Comparison of ENCODE assay signal across 13 cellular contexts in genomic region chr9:130327781-130328348, GRCh38.
DNase-seq lines count a peak whose midpoint lies in the region; ATAC-seq, FAIRE-seq and TF ChIP-seq lines count a peak whose summit lies in the region.
"Had no signal": no experiment of that assay in that cellular context is flagged by ENCODE, and none has a peak within 500 bp of the region (broad histone marks: within the 10 kb centered on the region; RNA-seq: fewer than 3 reads in every experiment).

No MANE protein-coding gene starts in this region.

- POLR2A ChIA-PET in K562 (lab: Yijun Ruan, JAX): no interaction called here

- no peak overlapping the region for H3K4me2 ChIP-seq in K562 (ENCODE audit: insufficient read depth, low read length)

- H3K36me3 ChIP-seq in K562 (ENCODE audit: control insufficient read depth, insufficient read depth, low read length) (no peaks in the 10 kb centered on the region), brain microvascular endothelial cell (replicated peaks) (no peaks in the 10 kb centered on the region)

- no peaks in the 10 kb centered on the region for H3K79me2 ChIP-seq in K562 (ENCODE audit: control insufficient read depth, insufficient read depth, low read length)

- H3K4me3 ChIP-seq in K562 (no peak overlapping the region), right cardiac atrium (ENCODE audit: low read length) (no peak overlapping the region), skeletal muscle cell (ENCODE audit: low read depth, low read length) (no peak overlapping the region), brain microvascular endothelial cell (ENCODE audit: low read depth, low read length) (no peak overlapping the region)
- H3K4me3 ChIP-seq: SK-N-MC had no signal

- 6% methylated on average over 16 of the region's 19 CpGs for WGBS in K562 (ENCODE audit: insufficient coverage, low coverage, missing lambda C conversion rate)
- WGBS in right cardiac atrium: 48% methylated on average over 19 of the region's 19 CpGs

- no peaks in the 10 kb centered on the region for H3K9me1 ChIP-seq in K562 (ENCODE audit: control insufficient read depth, insufficient read depth, low read length)

- BruUV-seq in K562 (replicated peaks; lab: Mats Ljungman, UMichigan): no TSS peak

- ATAC-seq in K562: peak; percentile 24; the same call in 2 of the 3 replicates
- ATAC-seq in right cardiac atrium: peak in 1 of 2 donors; percentile 12
- no peak for ATAC-seq in HG03432 (IDR thresholded peaks at IDR 0.05; ENCODE audit: unreplicated experiment)
- ATAC-seq: activated CD4-positive, alpha-beta T cell treated with anti-CD3 and anti-CD28 coated beads for 36 hours; effector memory CD8-positive, alpha-beta T cell had no signal

- H4K20me1 ChIP-seq in K562 (replicated peaks; ENCODE audit: control insufficient read depth, insufficient read depth, low read length): peaks cover 5% of the 10 kb centered on the region

- TF ChIP-seq CTCF in K562 (IDR thresholded peaks at IDR 0.05 in 2 of 3, conservative IDR thresholded peaks at IDR 0.05 in 1 of 3; ENCODE audit: insufficient read depth in 2 of 3, low read depth in 1 of 3, low read length in 3 of 3): no peak
- no peak for TF ChIP-seq CTCF in brain microvascular endothelial cell (IDR thresholded peaks at IDR 0.05; ENCODE audit: low read depth, low read length, missing control alignments)
- no peak for TF ChIP-seq CTCF in D721Med (IDR thresholded peaks at IDR 0.05; ENCODE audit: insufficient read depth, missing control alignments)

- CTCF ChIA-PET in K562 (lab: Yijun Ruan, JAX; ENCODE audit: low intra/inter-chr PET ratio): no interaction called here

- H3K27ac ChIP-seq in K562 (ENCODE audit: extremely low read depth, low read depth, low read length): no peak overlapping the region
- peak overlapping the region; percentile 5 for H3K27ac ChIP-seq in right cardiac atrium (ENCODE audit: low read length)
- no peak overlapping the region for H3K27ac ChIP-seq in brain microvascular endothelial cell
- H3K27ac ChIP-seq: SK-N-MC had no signal

- H3K9me3 ChIP-seq in K562 (replicated peaks; ENCODE audit: control insufficient read depth, insufficient read depth, low read depth, low read length) (no peaks in the 10 kb centered on the region), right cardiac atrium (ENCODE audit: control insufficient read depth, low read length) (no peaks in the 10 kb centered on the region)

- intact Hi-C loops in K562 (cut with micrococcal nuclease) (no loop called here), right cardiac atrium (cut with DNase I) (no loop called here)

- peaks cover 43 to 91% of the 10 kb centered on the region in 2 experiments for H3K27me3 ChIP-seq in K562 (ENCODE audit: control insufficient read depth in 2 of 2, insufficient read depth in 2 of 2, low read length in 2 of 2)
- H3K27me3 ChIP-seq in right cardiac atrium (ENCODE audit: control insufficient read depth, insufficient read depth): no peaks in the 10 kb centered on the region
- peaks cover 50% of the 10 kb centered on the region for H3K27me3 ChIP-seq in brain microvascular endothelial cell (replicated peaks)

- in situ Hi-C loops in K562 (cut with MboI): loop anchor here (25.0 kb wide), 1 partner anchor 666 kb away; the partner anchor contains the start of gene PRRX2
- in situ Hi-C loops in brain microvascular endothelial cell (cut with HindIII; ENCODE audit: low pct_ligation_motif_present, low sequenced_read_pairs): no loop called here

- no peak for TF ChIP-seq POLR2A in K562 (conservative IDR thresholded peaks at IDR 0.05)

- no peak for TF ChIP-seq RAD21 in K562 (CRISPR knock-in tag; conservative IDR thresholded peaks at IDR 0.05 in 1 of 2, IDR thresholded peaks at IDR 0.05 in 1 of 2)

- no peak overlapping the region for H3K9ac ChIP-seq in K562 (ENCODE audit: insufficient read depth in 1 of 2, low read depth in 2 of 2, low read length in 2 of 2)

- TF ChIP-seq EP300 in K562 (IDR thresholded peaks at IDR 0.05; ENCODE audit: low read length): no peak

- no peak for FAIRE-seq in K562 (lab: Jason Lieb, UNC)
- FAIRE-seq in D721Med (lab: Jason Lieb, UNC): no peak
- FAIRE-seq: HTR-8/SVneo had no signal

- peaks cover 0 to 21% of the 10 kb centered on the region in 2 experiments; a peak in 2 of 5 replicates for H3K4me1 ChIP-seq in K562 (replicated peaks in 1 of 2; ENCODE audit: control insufficient read depth in 2 of 2, insufficient read depth in 2 of 2, low read length in 2 of 2)
- peaks cover 2% of the 10 kb centered on the region for H3K4me1 ChIP-seq in right cardiac atrium (ENCODE audit: control insufficient read depth, insufficient read depth, low read length)

- DNase-seq in HCEC 1CT: peak; percentile 43
- no peak for DNase-seq in K562 (ENCODE audit: extremely low read depth in 1 of 4, low spot score in 3 of 4)
- DNase-seq in right cardiac atrium: peak; percentile 30 to 71 (median 49)
- peak; percentile 60 for DNase-seq in skeletal muscle cell (ENCODE audit: low read depth)
- DNase-seq in brain microvascular endothelial cell: no peak
- DNase-seq in D721Med (ENCODE audit: insufficient read length, low spot score): no peak
- no peak for DNase-seq in activated CD4-positive, alpha-beta T cell treated with anti-CD3 and anti-CD28 coated beads, Interleukin-2, amount 50 U/mL, for 4 hours
- DNase-seq: effector memory CD8-positive, alpha-beta T cell; NCI-H2029 treated with DMSO at 0.1 percent for 48 hours had no signal

- no peak overlapping the region for H2AFZ ChIP-seq in K562 (ENCODE audit: low read depth, low read length)

TF ChIP-seq in K562, 482 proteins besides CTCF, POLR2A, EP300 and RAD21:
- no peak for TF ChIP-seq CGGBP1 (CRISPR knock-in tag; IDR thresholded peaks at IDR 0.05)
- TF ChIP-seq ELK1 (CRISPR knock-in tag; IDR thresholded peaks at IDR 0.05): no peak
- no peak for TF ChIP-seq GABPA (tag; conservative IDR thresholded peaks at IDR 0.05; ENCODE audit: low read depth)
- peak; percentile 66 for TF ChIP-seq EGR1 (conservative IDR thresholded peaks at IDR 0.05)
- no peak for TF ChIP-seq ZBTB17 (CRISPR knock-in tag; IDR thresholded peaks at IDR 0.05)
TF ChIP-seq in K562: peak in this region for 1.

Comparison
In these comparisons a context has a peak if more than half of its experiments do, and no peak if none do; other contexts are left out.
1. DNase-seq: peak in HCEC 1CT (single experiment), right cardiac atrium (3 of 3) and skeletal muscle cell (single experiment); none in K562 (0 of 4), brain microvascular endothelial cell (single experiment), D721Med (single experiment) and activated CD4-positive, alpha-beta T cell treated with anti-CD3 and anti-CD28 coated beads, Interleukin-2, amount 50 U/mL, for 4 hours (0 of 2).